8 cellular contexts compared by ENCODE assay signal in genomic region chr16:70686376-70687171, GRCh38. TPM values are rescaled to one million over a fixed set of nuclear protein-coding genes. Genes with fewer than 3 reads are reported as not detected.
DNase-seq lines count a peak whose midpoint lies in the region; ATAC-seq and TF ChIP-seq lines count a peak whose summit lies in the region.

No MANE protein-coding gene starts in this region.

- H3K4me2 ChIP-seq in PC-9 (peak overlapping the region; percentile 61), fibroblast of lung (ENCODE audit: extremely low read depth, insufficient read depth, low read length) (peak overlapping the region; percentile 61)

- H3K27me3 ChIP-seq in PC-9 (ENCODE audit: insufficient read depth, low read depth) (no peaks in the 10 kb centered on the region), fibroblast of lung (ENCODE audit: control insufficient read depth, insufficient read depth, low read length) (no peaks in the 10 kb centered on the region), psoas muscle (ENCODE audit: insufficient read depth in 3 of 3, low read length in 2 of 3) (no peaks in the 10 kb centered on the region)

- H3K27ac ChIP-seq in PC-9 (no peak overlapping the region), fibroblast of lung (ENCODE audit: insufficient read depth, low read length) (peak overlapping the region; percentile 80), psoas muscle (peak overlapping the region; percentile 86)

- no peaks in the 10 kb centered on the region for H3K9me2 ChIP-seq in PC-9 (ENCODE audit: insufficient read depth)

- TF ChIP-seq CTCF in PC-9 (conservative IDR thresholded peaks at IDR 0.05) (no peak), fibroblast of lung (conservative IDR thresholded peaks at IDR 0.05 in 1 of 2, IDR thresholded peaks at IDR 0.05 in 1 of 2; ENCODE audit: low read depth in 1 of 2, low read length in 2 of 2) (no peak), psoas muscle (IDR thresholded peaks at IDR 0.05) (no peak)

- H3K9me3 ChIP-seq in PC-9 (ENCODE audit: insufficient read depth, low read depth) (no peaks in the 10 kb centered on the region), fibroblast of lung (ENCODE audit: control insufficient read depth, insufficient read depth, low read depth, low read length) (no peaks in the 10 kb centered on the region), psoas muscle (no peaks in the 10 kb centered on the region)

- ATAC-seq in psoas muscle (peak in 3 of 4 donors; percentile 0 to 14 (median 0)), GM18870 (IDR thresholded peaks at IDR 0.05; ENCODE audit: unreplicated experiment) (no peak)

- H3K4me3 ChIP-seq in PC-9 = peak overlapping the region; percentile 43; the same call in 1 of the 2 replicates
- H3K4me3 ChIP-seq in fibroblast of lung (replicated peaks in 1 of 4; ENCODE audit: control extremely low read depth in 1 of 4, insufficient read depth in 1 of 4, low read depth in 3 of 4, low read length in 4 of 4) = peak overlapping the region; percentile 7 to 54 (median 16)
- peak overlapping the region; percentile 59 for H3K4me3 ChIP-seq in psoas muscle

- H4K20me1 ChIP-seq in PC-9 (ENCODE audit: insufficient read depth) (peaks cover 21% of the 10 kb centered on the region), fibroblast of lung (ENCODE audit: control insufficient read depth, extremely low read depth, insufficient read depth, low read length) (no peaks in the 10 kb centered on the region)

- H3K79me2 ChIP-seq in PC-9 (ENCODE audit: low read depth) (peaks cover 38% of the 10 kb centered on the region), fibroblast of lung (ENCODE audit: control insufficient read depth, insufficient read depth, low read length) (peaks cover 43% of the 10 kb centered on the region)

- H3F3A ChIP-seq in PC-9 (ENCODE audit: insufficient read depth, low read depth) = peaks cover 14% of the 10 kb centered on the region; the same call in 1 of the 2 replicates

- no peaks in the 10 kb centered on the region for H3K36me3 ChIP-seq in PC-9 (ENCODE audit: low read depth)
- peaks cover 11% of the 10 kb centered on the region for H3K36me3 ChIP-seq in fibroblast of lung (ENCODE audit: control insufficient read depth, insufficient read depth, low read length)
- H3K36me3 ChIP-seq in psoas muscle (ENCODE audit: insufficient read depth in 1 of 2, low read depth in 1 of 2) = peaks cover 0 to 12% of the 10 kb centered on the region in 2 donors

- peak overlapping the region; percentile 96 for H3K9ac ChIP-seq in fibroblast of lung (ENCODE audit: insufficient read depth, low read length)

- H3K4me1 ChIP-seq in PC-9 (replicated peaks; ENCODE audit: insufficient read depth) (peaks cover 30% of the 10 kb centered on the region), fibroblast of lung (ENCODE audit: control insufficient read depth, extremely low read depth, insufficient read depth, low read length) (peaks cover 60% of the 10 kb centered on the region), psoas muscle (peaks cover 84% of the 10 kb centered on the region)

- intact Hi-C loops in PC-9 (cut with micrococcal nuclease; ENCODE audit: unreplicated experiment) = loop anchor here (2.0 to 5.0 kb wide), 2 partner anchors 62 to 651 kb away; no protein-coding TSS in a partner anchor
- intact Hi-C loops in psoas muscle (cut with DNase I) = no loop called here

- WGBS in psoas muscle, 3 donors = 34 to 45% (median 44%) methylated on average over 20 to 29 of the region's 29 CpGs

- no TSS peak for BruUV-seq in PC-9 (replicated peaks; lab: Mats Ljungman, UMichigan)

- DNase-seq in DMS 273 (lab: John Stamatoyannopoulos, UW; ENCODE audit: unreplicated experiment) = peak; percentile 80
- DNase-seq in PC-9 = no peak
- DNase-seq in fibroblast of lung (ENCODE audit: low read depth in 2 of 2) = no peak
- peak in 1 of 2 donors; percentile 56 for DNase-seq in psoas muscle
- DNase-seq in glomerular visceral epithelial cell (ENCODE audit: extremely low spot score) = no peak
- DNase-seq in activated effector memory CD4-positive, alpha-beta T cell treated with anti-CD3 and anti-CD28 coated beads, Interleukin-2, amount 50 U/mL, for 16 hours = no peak
- DNase-seq in GM19240 (ENCODE audit: insufficient read length, low spot score) = no peak

- CTCF ChIA-PET in PC-9 (lab: Charles Lee) = no interaction called here

- H2AFZ ChIP-seq in PC-9 (no peak overlapping the region), fibroblast of lung (ENCODE audit: low read length) (no peak overlapping the region)

- POLR2A ChIA-PET in PC-9 (lab: Charles Lee; ENCODE audit: unreplicated experiment) = interaction anchor here (0.6 kb wide), 1 partner anchor 65 kb away, joined by 14 read pairs; no protein-coding TSS in a partner anchor

RNA-seq across cellular contexts. Expression of gene MTSS2, which starts 0.7 kb away (rescaled TPM):
- total RNA-seq in PC-9 (2021) (27.6 and 52.0 TPM in 2 replicates), fibroblast of lung (81.7 and 126 TPM in 2 replicates), psoas muscle (100 to 1,000 TPM; 104 to 166 (median 110) TPM)
- polyA plus RNA-seq in fibroblast of lung (90.4 and 131 TPM in 2 replicates), psoas muscle (100 to 1,000 TPM in 1 of 3 donors, 10 to 100 TPM in 2; 50.0 to 120 (median 94.3) TPM)
- polyA plus RNA-seq in fibroblast of lung (2012) = 128 and 258 TPM in 2 replicates
- polyA minus RNA-seq in fibroblast of lung (ENCODE audit: low replicate concordance) = 86.5 and 259 TPM in 2 replicates

RNA-seq across cellular contexts. Expression of gene IL34, which starts 40.2 kb away (rescaled TPM):
- total RNA-seq in PC-9 (2021) (not detected in 2 replicates), fibroblast of lung (5.1 and 5.4 TPM in 2 replicates), psoas muscle (10 to 100 TPM in 2 of 4 donors, 1 to 10 TPM in 2; 6.5 to 18.5 (median 9.0) TPM)
- polyA plus RNA-seq in fibroblast of lung (0.45 and 0.70 TPM in 2 replicates), psoas muscle (1 to 10 TPM in 2 of 3 donors, under 1 TPM in 1; 0.89 to 3.7 (median 2.2) TPM)
- polyA plus RNA-seq in fibroblast of lung (2012) = 0.81 and 1.0 TPM in 2 replicates
- polyA minus RNA-seq in fibroblast of lung (ENCODE audit: low replicate concordance) = 0.94 and 2.4 TPM in 2 replicates
